Comparison of ENCODE assay signal across 25 cellular contexts in the genomic region with DNA sequence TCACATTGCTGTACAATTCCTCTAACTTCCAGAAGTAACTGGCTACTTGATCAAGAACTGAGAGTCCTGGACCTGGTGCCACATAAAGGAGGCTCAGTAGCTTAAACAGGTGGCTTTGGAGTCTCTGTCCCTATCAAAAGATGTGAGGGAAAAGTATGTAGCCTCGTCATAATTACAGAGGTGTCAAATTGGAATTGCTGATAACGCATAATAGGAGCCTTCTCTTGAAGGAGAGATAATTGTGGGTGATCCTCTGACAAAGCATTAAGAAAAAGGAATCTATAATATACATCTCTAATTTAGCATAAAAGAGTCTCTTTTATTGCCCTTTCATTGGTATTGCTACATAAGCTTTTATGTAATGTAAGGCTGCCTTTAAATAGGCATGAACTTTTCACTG.
"Had no signal": no experiment of that assay in that cellular context is flagged by ENCODE, and none has a peak within 500 bp of the region (broad histone marks: within the 10 kb centered on the region; RNA-seq: fewer than 3 reads in every experiment).

No MANE protein-coding gene starts in this region.

- H3K27me3 ChIP-seq: pancreas, sigmoid colon, spleen, suprapubic skin, tibial artery, vagina had no signal

- H3K4me3 ChIP-seq: lower lobe of right lung, pancreas, prostate gland, sigmoid colon, spleen, suprapubic skin, thoracic aorta, tibial artery, vagina had no signal

- FAIRE-seq: keratinocyte, pancreas, small intestine had no signal

- H3K36me3 ChIP-seq: lower lobe of right lung, pancreas, prostate gland, sigmoid colon, spleen, suprapubic skin, thoracic aorta, tibial artery, vagina had no signal

- H3K27ac ChIP-seq: lower lobe of right lung, pancreas, prostate gland, sigmoid colon, spleen, suprapubic skin, thoracic aorta, tibial artery, vagina had no signal

- ATAC-seq: left cardiac atrium; left lobe of liver; lower lobe of right lung; naive thymus-derived CD8-positive, alpha-beta T cell; pancreas; right cardiac atrium; stimulated activated effector memory CD8-positive, alpha-beta T cell treated with anti-CD3 and anti-CD28 coated beads, Interleukin-12 subunit alpha, Interleukin-12 subunit beta, amount 100 ng/mL, for 72 hours had no signal

- H3K4me1 ChIP-seq: lower lobe of right lung, pancreas, prostate gland, sigmoid colon, spleen, suprapubic skin, tibial artery, vagina had no signal

- DNase-seq: hippocampal formation; kidney glomerular epithelial cell; left cardiac atrium; lower lobe of right lung; mammary epithelial cell; mesenchymal stem cell; naive thymus-derived CD8-positive, alpha-beta T cell; nucleus accumbens; pancreas; posterior cingulate gyrus; retina; right cardiac atrium; sigmoid colon; small intestine; spleen; stimulated activated CD4-positive, alpha-beta T cell treated with anti-CD3 and anti-CD28 coated beads, Interleukin-4, amount 100 ng/mL, for 24 hours; stimulated activated naive CD4-positive, alpha-beta T cell; tibial artery had no signal

- H3K9me3 ChIP-seq: lower lobe of right lung, pancreas, prostate gland, sigmoid colon, suprapubic skin, thoracic aorta, tibial artery, vagina had no signal
